Comparison of ENCODE assay signal across 9 cellular contexts in genomic region chr17:48547839-48548686, GRCh38. TPM values are rescaled to one million over a fixed set of nuclear protein-coding genes. Genes with fewer than 3 reads are reported as not detected.
DNase-seq lines count a peak whose midpoint lies in the region; ATAC-seq, FAIRE-seq and TF ChIP-seq lines count a peak whose summit lies in the region.
"Had no signal": no experiment of that assay in that cellular context is flagged by ENCODE, and none has a peak within 500 bp of the region (broad histone marks: within the 10 kb centered on the region; RNA-seq: fewer than 3 reads in every experiment).

No MANE protein-coding gene starts in this region.

- peak overlapping the region; percentile 100 for H3K27ac ChIP-seq in HEK293 (ENCODE audit: extremely low read depth, low read depth, low read length)
- H3K27ac ChIP-seq in fibroblast of lung (ENCODE audit: insufficient read depth, low read length), result peak overlapping the region; percentile 97
- H3K27ac ChIP-seq in gastrocnemius medialis, result peak overlapping the region; percentile 19 to 94 (median 55)
- H3K27ac ChIP-seq: SJCRH30 had no signal

- peaks cover 90% of the 10 kb centered on the region for H3K79me2 ChIP-seq in fibroblast of lung (ENCODE audit: control insufficient read depth, insufficient read depth, low read length)

- intact Hi-C loops in activated B cell treated with CpG ODN at 0.5 μM for 24 hours (cut with micrococcal nuclease) (no loop called here), gastrocnemius medialis (cut with DNase I; ENCODE audit: low total_unique reads) (no loop called here)

- peaks cover 48% of the 10 kb centered on the region for H3K4me1 ChIP-seq in HEK293 (ENCODE audit: control insufficient read depth, insufficient read depth, low read length)
- H3K4me1 ChIP-seq in fibroblast of lung (ENCODE audit: control insufficient read depth, extremely low read depth, insufficient read depth, low read length), result peaks cover 41% of the 10 kb centered on the region
- peaks cover 0 to 30% of the 10 kb centered on the region in 2 donors for H3K4me1 ChIP-seq in gastrocnemius medialis

- DNase-seq in activated B cell treated with CpG ODN at 0.5 μM for 24 hours, result no peak
- peak; percentile 81 to 94 for DNase-seq in fibroblast of lung (ENCODE audit: low read depth in 2 of 2)
- DNase-seq in gastrocnemius medialis, result no peak
- no peak for DNase-seq in inferior parietal cortex (ENCODE audit: extremely low spot score)
- no peak for DNase-seq in dedifferentiated amniotic fluid mesenchymal stem cell (ENCODE audit: extremely low spot score)
- DNase-seq in GM12892 (ENCODE audit: insufficient read length), result no peak
- DNase-seq in NCI-H226, result no peak
- DNase-seq: SJCRH30 had no signal

- peaks cover 20% of the 10 kb centered on the region for H3K4me1 Mint-ChIP-seq in activated B cell treated with CpG ODN at 0.5 μM for 24 hours

- CTCF ChIA-PET in HEK293 (lab: Yijun Ruan, JAX), result interaction anchor here (0.5 to 3.1 kb wide), 11 partner anchors 9 to 440 kb away, joined by 3 to 15 read pairs (median 4); no protein-coding TSS in a partner anchor
- CTCF ChIA-PET in activated B cell treated with CpG ODN at 0.5 μM for 24 hours (lab: Charles Lee), result interaction anchor here (0.6 kb wide), 1 partner anchor 20 kb away, joined by 3 read pairs; no protein-coding TSS in a partner anchor

- no peaks in the 10 kb centered on the region for H3K9me3 ChIP-seq in HEK293 (ENCODE audit: control insufficient read depth, insufficient read depth, low read depth, low read length)
- no peaks in the 10 kb centered on the region for H3K9me3 ChIP-seq in fibroblast of lung (ENCODE audit: control insufficient read depth, insufficient read depth, low read depth, low read length)
- no peaks in the 10 kb centered on the region for H3K9me3 ChIP-seq in gastrocnemius medialis
- H3K9me3 ChIP-seq: SJCRH30 had no signal

- H3K9ac ChIP-seq in fibroblast of lung (ENCODE audit: insufficient read depth, low read length), result peak overlapping the region; percentile 37

- H2AFZ ChIP-seq in fibroblast of lung (ENCODE audit: low read length), result no peak overlapping the region

- peak overlapping the region; percentile 94 for H3K4me2 ChIP-seq in fibroblast of lung (ENCODE audit: extremely low read depth, insufficient read depth, low read length)

- peaks cover 22% of the 10 kb centered on the region for H3K27me3 Mint-ChIP-seq in activated B cell treated with CpG ODN at 0.5 μM for 24 hours

- H3K36me3 Mint-ChIP-seq in activated B cell treated with CpG ODN at 0.5 μM for 24 hours (ENCODE audit: low read depth), result no peaks in the 10 kb centered on the region

- H3K4me3 ChIP-seq in HEK293 (ENCODE audit: low read depth, low read length) (no peak overlapping the region), fibroblast of lung (replicated peaks in 1 of 4; ENCODE audit: control extremely low read depth in 1 of 4, insufficient read depth in 1 of 4, low read depth in 3 of 4, low read length in 4 of 4) (peak overlapping the region; percentile 20 to 90 (median 40)), gastrocnemius medialis (peak overlapping the region; percentile 12 to 31 (median 26))
- H3K4me3 ChIP-seq: SJCRH30 had no signal

- no peaks in the 10 kb centered on the region for H4K20me1 ChIP-seq in fibroblast of lung (ENCODE audit: control insufficient read depth, extremely low read depth, insufficient read depth, low read length)

- TF ChIP-seq CTCF in HEK293 (tag by site-specific recombination; IDR thresholded peaks at IDR 0.05) (no peak), activated B cell treated with CpG ODN at 0.5 μM for 24 hours (IDR thresholded peaks at IDR 0.05) (no peak), fibroblast of lung (conservative IDR thresholded peaks at IDR 0.05 in 1 of 2, IDR thresholded peaks at IDR 0.05 in 1 of 2; ENCODE audit: low read depth in 1 of 2, low read length in 2 of 2) (no peak), gastrocnemius medialis (IDR thresholded peaks at IDR 0.05 in 4 of 5, conservative IDR thresholded peaks at IDR 0.05 in 1 of 5) (no peak)

- no peaks in the 10 kb centered on the region for H3K9me3 Mint-ChIP-seq in activated B cell treated with CpG ODN at 0.5 μM for 24 hours

- ATAC-seq in activated B cell treated with CpG ODN at 0.5 μM for 24 hours (ENCODE audit: low read depth), result no peak
- ATAC-seq in gastrocnemius medialis, result no peak

- TF ChIP-seq POLR2A in gastrocnemius medialis (IDR thresholded peaks at IDR 0.05) (no peak), GM12892 (IDR thresholded peaks at IDR 0.05; ENCODE audit: low read depth, low read length) (no peak)

- H3K27ac Mint-ChIP-seq in activated B cell treated with CpG ODN at 0.5 μM for 24 hours, result peak overlapping the region; percentile 2

- in situ Hi-C loops in gastrocnemius medialis (cut with MboI; ENCODE audit: low sequenced_read_pairs in 4 of 4), result no loop called here

- H3K27me3 ChIP-seq in fibroblast of lung (ENCODE audit: control insufficient read depth, insufficient read depth, low read length) (no peaks in the 10 kb centered on the region), gastrocnemius medialis (peaks cover 13 to 32% (median 20%) of the 10 kb centered on the region in 3 donors)
- H3K27me3 ChIP-seq: SJCRH30 had no signal

- H3K36me3 ChIP-seq in HEK293 (ENCODE audit: control insufficient read depth in 2 of 2, insufficient read depth in 1 of 2, low read length in 2 of 2), result peaks cover 15 to 37% of the 10 kb centered on the region in 2 experiments
- H3K36me3 ChIP-seq in fibroblast of lung (ENCODE audit: control insufficient read depth, insufficient read depth, low read length), result peaks cover 20% of the 10 kb centered on the region
- H3K36me3 ChIP-seq in gastrocnemius medialis, result no peaks in the 10 kb centered on the region

- H3K4me3 Mint-ChIP-seq in activated B cell treated with CpG ODN at 0.5 μM for 24 hours, result peak overlapping the region; percentile 41

- no peak for FAIRE-seq in GM12892 (lab: Jason Lieb, UNC)

- POLR2A ChIA-PET in HEK293 (lab: Yijun Ruan, JAX) (interaction anchor here (1.5 to 1.8 kb wide), 2 partner anchors 22 to 45 kb away, joined by 4 to 5 read pairs; partner anchors contain the start of gene HOXB5), activated B cell treated with CpG ODN at 0.5 μM for 24 hours (lab: Charles Lee) (interaction anchor here (0.7 kb wide), 1 partner anchor 577 kb away, joined by 4 read pairs; no protein-coding TSS in a partner anchor)

TF ChIP-seq in HEK293, 187 proteins besides CTCF, POLR2A, EP300 and RAD21 (continues in another document):
- TF ChIP-seq ZNF341 (tag by site-specific recombination; IDR thresholded peaks at IDR 0.05; ENCODE audit: low read depth), result peak; percentile 83
- TF ChIP-seq TCF7L2 (IDR thresholded peaks at IDR 0.05; ENCODE audit: borderline replicate concordance, low read depth, low read length), result peak; percentile 87
- TF ChIP-seq ZSCAN16 (tag by site-specific recombination; IDR thresholded peaks at IDR 0.05), result 0 out of 2 replicates have a peak, but pooled peaks have one; percentile 37
- TF ChIP-seq PRDM1 (tag by site-specific recombination; IDR thresholded peaks at IDR 0.05), result 0 out of 2 replicates have a peak, but pooled peaks have one; percentile 69
- peak; percentile 38; the same call in 1 of the 2 replicates for TF ChIP-seq ZSCAN30 (tag by site-specific recombination; IDR thresholded peaks at IDR 0.05)
- TF ChIP-seq ZNF629 (tag by site-specific recombination; IDR thresholded peaks at IDR 0.05), result 0 out of 2 replicates have a peak, but pooled peaks have one; percentile 19
- TF ChIP-seq YY1 (tag by site-specific recombination; IDR thresholded peaks at IDR 0.05), result 0 out of 2 replicates have a peak, but pooled peaks have one; percentile 28
- peak; percentile 87 for TF ChIP-seq ZBTB17 (tag by site-specific recombination; IDR thresholded peaks at IDR 0.05)
- TF ChIP-seq ZNF501 (tag by site-specific recombination; IDR thresholded peaks at IDR 0.05), result peak; percentile 67

RNA-seq across cellular contexts. Expression of gene HOXB2, which starts 3.2 kb away (rescaled TPM):
- total RNA-seq in activated B cell treated with CpG ODN at 0.5 μM for 24 hours, result 2.2 and 2.9 TPM in 2 replicates
- total RNA-seq in fibroblast of lung, result 9.2 and 12.2 TPM in 2 replicates
- polyA plus RNA-seq in fibroblast of lung, result 12.3 and 15.9 TPM in 2 replicates
- polyA plus RNA-seq in fibroblast of lung (2012), result 18.2 and 25.8 TPM in 2 replicates
- 10.2 and 12.9 TPM in 2 replicates for polyA minus RNA-seq in fibroblast of lung (ENCODE audit: low replicate concordance)
- 10 to 100 TPM in 2 of 4 donors, 1 to 10 TPM in 2; 4.1 to 22.1 (median 10.4) TPM for total RNA-seq in gastrocnemius medialis
- 2.8 TPM for polyA plus RNA-seq in GM12892 (2012; ENCODE audit: missing spikeins)

RNA-seq across cellular contexts. Expression of gene HOXB1, which starts 17.3 kb away (rescaled TPM):
- total RNA-seq in activated B cell treated with CpG ODN at 0.5 μM for 24 hours (not detected in 2 replicates), fibroblast of lung (not detected in 2 replicates), gastrocnemius medialis (not detected)
- polyA plus RNA-seq in fibroblast of lung, result not detected in 2 replicates
- not detected in 2 replicates for polyA plus RNA-seq in fibroblast of lung (2012)
- not detected in 2 replicates for polyA minus RNA-seq in fibroblast of lung (ENCODE audit: low replicate concordance)
- not detected for polyA plus RNA-seq in GM12892 (2012; ENCODE audit: missing spikeins)
- total RNA-seq: SJCRH30 had no signal

RNA-seq across cellular contexts. Expression of gene HOXB4, which starts 30.1 kb away (rescaled TPM):
- total RNA-seq in activated B cell treated with CpG ODN at 0.5 μM for 24 hours, result 0.88 and 1.4 TPM in 2 replicates
- total RNA-seq in fibroblast of lung, result 6.2 and 8.9 TPM in 2 replicates
- 3.4 and 3.8 TPM in 2 replicates for polyA plus RNA-seq in fibroblast of lung
- 4.5 and 5.6 TPM in 2 replicates for polyA plus RNA-seq in fibroblast of lung (2012)
- 3.8 and 5.0 TPM in 2 replicates for polyA minus RNA-seq in fibroblast of lung (ENCODE audit: low replicate concordance)
- 1 to 10 TPM in 1 of 4 donors, under 1 TPM in 3; 0.18 to 1.8 (median 0.51) TPM for total RNA-seq in gastrocnemius medialis
- polyA plus RNA-seq in GM12892 (2012; ENCODE audit: missing spikeins), result 2.7 TPM

RNA-seq across cellular contexts. Expression of gene HOXB3, which starts 42.0 kb away (rescaled TPM):
- total RNA-seq in activated B cell treated with CpG ODN at 0.5 μM for 24 hours, result 1.4 and 2.6 TPM in 2 replicates
- total RNA-seq in fibroblast of lung, result 15.7 and 28.6 TPM in 2 replicates
- polyA plus RNA-seq in fibroblast of lung, result 15.7 and 19.5 TPM in 2 replicates
- 20.9 and 25.3 TPM in 2 replicates for polyA plus RNA-seq in fibroblast of lung (2012)
- 3.5 and 4.9 TPM in 2 replicates for polyA minus RNA-seq in fibroblast of lung (ENCODE audit: low replicate concordance)
- 1 to 10 TPM; 1.3 to 5.5 (median 2.2) TPM for total RNA-seq in gastrocnemius medialis
- polyA plus RNA-seq in GM12892 (2012; ENCODE audit: missing spikeins), result 4.5 TPM

RNA-seq across cellular contexts. Expression of gene HOXB5, which starts 45.5 kb away (rescaled TPM):
- total RNA-seq in activated B cell treated with CpG ODN at 0.5 μM for 24 hours (not detected in 2 replicates), fibroblast of lung (1.0 and 2.1 TPM in 2 replicates), gastrocnemius medialis (not detected)
- 9.4 and 17.2 TPM in 2 replicates for polyA plus RNA-seq in fibroblast of lung
- polyA plus RNA-seq in fibroblast of lung (2012), result 24.6 and 41.8 TPM in 2 replicates
- 3.8 and 5.5 TPM in 2 replicates for polyA minus RNA-seq in fibroblast of lung (ENCODE audit: low replicate concordance)
- polyA plus RNA-seq in GM12892 (2012; ENCODE audit: missing spikeins), result not detected

Comparison
In these comparisons a context has a peak if more than half of its experiments do, and no peak if none do; other contexts are left out.
1. DNase-seq: peak in fibroblast of lung (2 of 2); none in activated B cell treated with CpG ODN at 0.5 μM for 24 hours (single experiment), gastrocnemius medialis (0 of 2), inferior parietal cortex (single experiment), dedifferentiated amniotic fluid mesenchymal stem cell (single experiment), GM12892 (single experiment) and NCI-H226 (single experiment).
2. Peak in every context shown above with its lines, with median percentiles within 50 percentile points of each other: H3K27ac ChIP-seq.